In the genomic region with DNA sequence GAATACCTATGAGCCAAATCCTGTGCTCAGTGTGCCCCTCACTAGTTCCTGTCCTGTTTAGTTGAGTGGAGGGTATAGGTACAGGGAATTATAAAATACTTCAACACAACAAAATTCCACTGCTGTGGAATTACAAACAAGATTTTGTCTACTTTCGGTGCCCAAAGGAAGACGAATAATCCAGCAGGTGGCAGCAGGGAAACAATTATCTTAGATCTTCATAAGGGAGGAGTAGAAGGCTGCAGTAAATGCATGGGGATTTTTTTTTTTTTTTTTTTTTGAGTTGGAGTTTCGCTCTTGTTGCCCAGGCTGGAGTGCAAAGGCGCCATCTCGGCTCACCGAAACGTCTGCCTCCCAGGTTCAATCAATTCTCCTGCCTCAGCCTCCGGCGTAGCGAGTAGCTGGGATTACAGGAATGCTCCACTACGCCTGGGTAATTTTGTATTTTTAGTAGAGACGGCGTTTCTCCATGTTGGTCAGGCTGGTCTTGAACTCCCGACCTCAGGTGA, we compare ENCODE assay signal across 1 cellular context.
TF ChIP-seq lines count a peak whose summit lies in the region.

No MANE protein-coding gene starts in this region.

TF ChIP-seq in K562, 482 proteins besides CTCF, POLR2A, EP300 and RAD21 (continued from another document):
- TF ChIP-seq ZBTB40 (IDR thresholded peaks at IDR 0.05), result 0 out of 2 replicates have a peak, but pooled peaks have one; percentile 20
- TF ChIP-seq ZBTB40 (CRISPR knock-in tag; IDR thresholded peaks at IDR 0.05), result no peak
- TF ChIP-seq AFF4 (CRISPR knock-in tag; IDR thresholded peaks at IDR 0.05), result no peak
TF ChIP-seq in K562: peak in this region for 14.
